ENCODE assay signal across 1 cellular context in the genomic region with DNA sequence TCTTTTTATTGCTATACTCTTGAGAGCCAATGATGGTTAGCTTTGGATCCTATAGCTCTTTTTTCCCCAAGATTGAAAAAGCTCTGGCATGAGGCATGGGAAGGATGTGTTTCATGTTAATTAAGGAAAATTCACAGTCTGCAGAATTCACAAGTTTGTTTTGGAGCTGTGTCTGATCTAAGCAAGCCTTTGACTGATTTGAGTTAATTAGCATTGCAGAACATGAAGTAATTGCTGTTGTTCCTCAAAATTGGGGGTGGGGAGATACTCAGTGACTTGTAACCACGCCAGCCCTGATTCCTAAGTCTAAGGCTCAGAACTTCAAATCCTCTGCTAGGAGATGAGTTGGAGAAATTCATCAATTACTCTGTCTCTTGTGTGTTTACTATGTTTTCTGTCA.
TF ChIP-seq lines count a peak whose summit lies in the region.

No MANE protein-coding gene starts in this region.

TF ChIP-seq in GM23338, 12 proteins besides CTCF, POLR2A, EP300 and RAD21 (continued from another document):
- TF ChIP-seq, protein P1, sequence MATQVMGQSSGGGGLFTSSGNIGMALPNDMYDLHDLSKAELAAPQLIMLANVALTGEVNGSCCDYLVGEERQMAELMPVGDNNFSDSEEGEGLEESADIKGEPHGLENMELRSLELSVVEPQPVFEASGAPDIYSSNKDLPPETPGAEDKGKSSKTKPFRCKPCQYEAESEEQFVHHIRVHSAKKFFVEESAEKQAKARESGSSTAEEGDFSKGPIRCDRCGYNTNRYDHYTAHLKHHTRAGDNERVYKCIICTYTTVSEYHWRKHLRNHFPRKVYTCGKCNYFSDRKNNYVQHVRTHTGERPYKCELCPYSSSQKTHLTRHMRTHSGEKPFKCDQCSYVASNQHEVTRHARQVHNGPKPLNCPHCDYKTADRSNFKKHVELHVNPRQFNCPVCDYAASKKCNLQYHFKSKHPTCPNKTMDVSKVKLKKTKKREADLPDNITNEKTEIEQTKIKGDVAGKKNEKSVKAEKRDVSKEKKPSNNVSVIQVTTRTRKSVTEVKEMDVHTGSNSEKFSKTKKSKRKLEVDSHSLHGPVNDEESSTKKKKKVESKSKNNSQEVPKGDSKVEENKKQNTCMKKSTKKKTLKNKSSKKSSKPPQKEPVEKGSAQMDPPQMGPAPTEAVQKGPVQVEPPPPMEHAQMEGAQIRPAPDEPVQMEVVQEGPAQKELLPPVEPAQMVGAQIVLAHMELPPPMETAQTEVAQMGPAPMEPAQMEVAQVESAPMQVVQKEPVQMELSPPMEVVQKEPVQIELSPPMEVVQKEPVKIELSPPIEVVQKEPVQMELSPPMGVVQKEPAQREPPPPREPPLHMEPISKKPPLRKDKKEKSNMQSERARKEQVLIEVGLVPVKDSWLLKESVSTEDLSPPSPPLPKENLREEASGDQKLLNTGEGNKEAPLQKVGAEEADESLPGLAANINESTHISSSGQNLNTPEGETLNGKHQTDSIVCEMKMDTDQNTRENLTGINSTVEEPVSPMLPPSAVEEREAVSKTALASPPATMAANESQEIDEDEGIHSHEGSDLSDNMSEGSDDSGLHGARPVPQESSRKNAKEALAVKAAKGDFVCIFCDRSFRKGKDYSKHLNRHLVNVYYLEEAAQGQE (IDR thresholded peaks at IDR 0.05; ENCODE audit: unreplicated experiment): no peak
- TF ChIP-seq JUNB (IDR thresholded peaks at IDR 0.05; ENCODE audit: unreplicated experiment): no peak
